Comparison of ENCODE assay signal across 9 cellular contexts in genomic region chr17:1752425-1752941, GRCh38. TPM values are rescaled to one million over a fixed set of nuclear protein-coding genes. Genes with fewer than 3 reads are reported as not detected.
DNase-seq lines count a peak whose midpoint lies in the region; ATAC-seq and TF ChIP-seq lines count a peak whose summit lies in the region.
"Had no signal": no experiment of that assay in that cellular context is flagged by ENCODE, and none has a peak within 500 bp of the region (broad histone marks: within the 10 kb centered on the region; RNA-seq: fewer than 3 reads in every experiment).

No MANE protein-coding gene starts in this region.

- no peak overlapping the region for H3K4me3 ChIP-seq in NB4 (ENCODE audit: low read depth, low read length)
- H3K4me3 ChIP-seq in duodenal mucosa (ENCODE audit: low read depth in 1 of 2, low read length in 2 of 2) = peak overlapping the region; percentile 44 to 55
- H3K4me3 ChIP-seq in naive thymus-derived CD4-positive, alpha-beta T cell (ENCODE audit: low read length) = no peak overlapping the region

- H3K36me3 Mint-ChIP-seq in naive thymus-derived CD4-positive, alpha-beta T cell = no peaks in the 10 kb centered on the region

- H3K9me3 Mint-ChIP-seq in naive thymus-derived CD4-positive, alpha-beta T cell = no peaks in the 10 kb centered on the region

- CTCF ChIA-PET in naive thymus-derived CD4-positive, alpha-beta T cell (lab: Charles Lee) = no interaction called here

- H3K27me3 Mint-ChIP-seq in naive thymus-derived CD4-positive, alpha-beta T cell = peaks cover 0 to 3% (median 0%) of the 10 kb centered on the region in 5 donors

- peak overlapping the region in 2 of 9 donors; percentile 45 to 74 for H3K27ac Mint-ChIP-seq in naive thymus-derived CD4-positive, alpha-beta T cell

- H3K27me3 ChIP-seq in duodenal mucosa (ENCODE audit: control insufficient read depth in 1 of 2, insufficient read depth in 2 of 2, low read length in 2 of 2) = no peaks in the 10 kb centered on the region
- H3K27me3 ChIP-seq in naive thymus-derived CD4-positive, alpha-beta T cell (ENCODE audit: control insufficient read depth in 2 of 2, insufficient read depth in 2 of 2, low read length in 2 of 2) = no peaks in the 10 kb centered on the region

- DNase-seq in DMS153 (lab: John Stamatoyannopoulos, UW) = peak; percentile 35
- DNase-seq in NB4 (ENCODE audit: low read depth) = peak; percentile 45
- no peak for DNase-seq in naive thymus-derived CD4-positive, alpha-beta T cell
- no peak for DNase-seq in H4 (ENCODE audit: low spot score)
- DNase-seq in COLO829 (ENCODE audit: low spot score) = no peak
- no peak for DNase-seq in midbrain (lab: John Stamatoyannopoulos, UW)
- DNase-seq: NCI-H510A treated with DMSO at 0.1 percent for 48 hours had no signal

- no peaks in the 10 kb centered on the region for H3K9me3 ChIP-seq in duodenal mucosa (ENCODE audit: control insufficient read depth in 1 of 2, low read length in 2 of 2)
- H3K9me3 ChIP-seq in naive thymus-derived CD4-positive, alpha-beta T cell (ENCODE audit: control insufficient read depth in 2 of 3, low read length in 3 of 3) = no peaks in the 10 kb centered on the region

- no peak for TF ChIP-seq POLR2A in NB4 (IDR thresholded peaks at IDR 0.05; ENCODE audit: extremely low read depth, insufficient read length)

- no peak for TF ChIP-seq CTCF in NB4 (IDR thresholded peaks at IDR 0.05; ENCODE audit: low read depth, low read length)

- POLR2A ChIA-PET in naive thymus-derived CD4-positive, alpha-beta T cell (lab: Charles Lee) = interaction anchor here (2.3 kb wide), 1 partner anchor 12 kb away, joined by 6 read pairs; no protein-coding TSS in a partner anchor

- no peak overlapping the region for H3K4me3 Mint-ChIP-seq in naive thymus-derived CD4-positive, alpha-beta T cell

- H3K4me1 Mint-ChIP-seq in naive thymus-derived CD4-positive, alpha-beta T cell = peaks cover 0 to 8% (median 0%) of the 10 kb centered on the region in 7 donors

- H3K36me3 ChIP-seq in duodenal mucosa (ENCODE audit: control insufficient read depth in 1 of 2, insufficient read depth in 2 of 2, low read length in 2 of 2) = no peaks in the 10 kb centered on the region
- H3K36me3 ChIP-seq in naive thymus-derived CD4-positive, alpha-beta T cell (ENCODE audit: control insufficient read depth in 2 of 3, insufficient read depth in 3 of 3, low read length in 3 of 3) = no peaks in the 10 kb centered on the region

- no peak overlapping the region for H3K27ac ChIP-seq in duodenal mucosa (ENCODE audit: low read depth, low read length)
- H3K27ac ChIP-seq in naive thymus-derived CD4-positive, alpha-beta T cell (ENCODE audit: low read depth, low read length) = no peak overlapping the region

- H3K4me1 ChIP-seq in duodenal mucosa (ENCODE audit: control insufficient read depth in 1 of 2, insufficient read depth in 2 of 2, low read length in 2 of 2) = peaks cover 8 to 17% of the 10 kb centered on the region in 2 donors
- no peaks in the 10 kb centered on the region for H3K4me1 ChIP-seq in naive thymus-derived CD4-positive, alpha-beta T cell (ENCODE audit: control insufficient read depth in 2 of 2, insufficient read depth in 2 of 2, low read length in 2 of 2)

- intact Hi-C loops in naive thymus-derived CD4-positive, alpha-beta T cell (cut with micrococcal nuclease) = no loop called here

- peak; percentile 67 for ATAC-seq in naive thymus-derived CD4-positive, alpha-beta T cell
- no peak for ATAC-seq in GM18511 (IDR thresholded peaks at IDR 0.05; ENCODE audit: unreplicated experiment)

- H3K9ac ChIP-seq in duodenal mucosa (ENCODE audit: low read depth in 1 of 2, low read length in 2 of 2) = peak overlapping the region in 1 of 2 donors; percentile 38

RNA-seq across cellular contexts. Expression of gene SERPINF1, which starts 9.4 kb away (rescaled TPM):
- 10 to 100 TPM in 1 of 5 experiments, 1 to 10 TPM in 3, not detected in 1; 1.5 to 12.1 (median 4.9) TPM for total RNA-seq in naive thymus-derived CD4-positive, alpha-beta T cell
- polyA plus RNA-seq in naive thymus-derived CD4-positive, alpha-beta T cell = 1 to 10 TPM; 4.6 to 8.9 TPM
- total RNA-seq in H4 (2014; rRNA removed; shearing (Covaris generic)) = 0.74 and 12.0 TPM in 2 replicates

RNA-seq across cellular contexts. Expression of gene SERPINF2, which starts 9.8 kb away (rescaled TPM):
- total RNA-seq in naive thymus-derived CD4-positive, alpha-beta T cell = 1 to 10 TPM in 1 of 5 experiments, under 1 TPM in 4; 0.27 to 1.4 (median 0.65) TPM
- polyA plus RNA-seq in naive thymus-derived CD4-positive, alpha-beta T cell = not detected
- total RNA-seq in H4 (2014; rRNA removed; shearing (Covaris generic)) = not detected in 2 replicates

RNA-seq across cellular contexts. Expression of gene WDR81, which starts 28.0 kb away (rescaled TPM):
- 10 to 100 TPM; 30.7 to 55.1 (median 38.3) TPM for total RNA-seq in naive thymus-derived CD4-positive, alpha-beta T cell
- polyA plus RNA-seq in naive thymus-derived CD4-positive, alpha-beta T cell = 10 to 100 TPM in 1 of 2 donors, 1 to 10 TPM in 1; 9.8 to 25.5 TPM
- 10.1 and 10.5 TPM in 2 replicates for total RNA-seq in H4 (2014; rRNA removed; shearing (Covaris generic))

RNA-seq across cellular contexts. Expression of gene TLCD2, which starts 42.3 kb away (rescaled TPM):
- under 1 TPM in 4 of 5 experiments, not detected in 1; 0.05 to 0.49 (median 0.08) TPM for total RNA-seq in naive thymus-derived CD4-positive, alpha-beta T cell
- polyA plus RNA-seq in naive thymus-derived CD4-positive, alpha-beta T cell = not detected
- total RNA-seq in H4 (2014; rRNA removed; shearing (Covaris generic)) = 1.2 and 1.4 TPM in 2 replicates

Comparison
In these comparisons a context has a peak if more than half of its experiments do, and no peak if none do; other contexts are left out.
1. DNase-seq: peak in DMS153 (single experiment) and NB4 (single experiment); none in naive thymus-derived CD4-positive, alpha-beta T cell (0 of 9), H4 (single experiment), COLO829 (single experiment) and midbrain (single experiment).
2. H3K4me3 ChIP-seq: peak in duodenal mucosa (2 of 2); none in NB4 (single experiment) and naive thymus-derived CD4-positive, alpha-beta T cell (single experiment).